17 cellular contexts compared by ENCODE assay signal in the genomic region with DNA sequence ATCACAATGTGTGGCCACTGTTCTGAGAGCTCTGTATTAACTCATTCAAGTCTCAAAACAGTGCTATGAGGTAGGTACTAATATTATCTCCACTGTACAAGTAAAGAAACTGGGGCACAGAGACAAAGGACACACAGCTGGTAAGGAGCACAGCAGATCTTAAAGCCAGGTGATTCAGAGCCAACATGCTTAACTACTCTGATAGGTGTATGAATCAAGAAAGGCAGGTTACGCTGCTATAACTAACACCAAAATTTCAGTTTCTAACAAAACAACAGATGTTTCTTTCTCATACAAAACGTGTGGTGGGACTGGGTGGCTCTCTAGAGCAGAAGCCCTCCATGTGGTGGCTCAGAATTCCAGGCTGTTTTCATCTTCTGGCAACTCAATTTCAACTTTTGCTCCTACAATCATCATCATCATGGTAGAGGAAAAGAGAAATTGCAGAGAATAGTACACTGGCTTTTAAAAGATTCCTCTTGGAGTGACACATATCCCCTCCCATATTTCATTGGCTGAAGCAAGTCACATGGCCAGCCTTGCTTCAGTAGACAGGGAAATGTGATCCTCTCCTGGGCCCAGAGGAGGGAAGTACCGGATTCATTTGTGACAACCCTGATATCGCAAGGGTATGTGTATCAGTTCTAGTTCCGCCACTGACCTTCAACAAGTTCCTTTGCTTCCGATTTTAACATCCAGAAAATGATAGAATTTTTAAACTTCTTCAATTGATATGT.
DNase-seq lines count a peak whose midpoint lies in the region; ATAC-seq and TF ChIP-seq lines count a peak whose summit lies in the region.
"Had no signal": no experiment of that assay in that cellular context is flagged by ENCODE, and none has a peak within 500 bp of the region (broad histone marks: within the 10 kb centered on the region; RNA-seq: fewer than 3 reads in every experiment).

No MANE protein-coding gene starts in this region.

- H3K27ac Mint-ChIP-seq in WTC11, result no peak overlapping the region
- H3K27ac Mint-ChIP-seq: nephron progenitor cell; stimulated activated naive CD8-positive, alpha-beta T cell treated with anti-CD3 and anti-CD28 coated beads, Interleukin-15, amount 100 ng/mL, for 72 hours had no signal

- POLR2A ChIA-PET in WTC11 (lab: Charles Lee), result no interaction called here

- no peak for TF ChIP-seq CTCF in WTC11 (IDR thresholded peaks at IDR 0.05)

- H3K36me3 Mint-ChIP-seq in WTC11, result no peaks in the 10 kb centered on the region

- no peaks in the 10 kb centered on the region for H3K4me1 Mint-ChIP-seq in WTC11
- H3K4me1 Mint-ChIP-seq: nephron progenitor cell; stimulated activated naive CD8-positive, alpha-beta T cell treated with anti-CD3 and anti-CD28 coated beads, Interleukin-15, amount 100 ng/mL, for 72 hours had no signal

- H3K27me3 Mint-ChIP-seq in WTC11 (ENCODE audit: low read depth), result no peaks in the 10 kb centered on the region
- H3K27me3 Mint-ChIP-seq: stimulated activated naive CD8-positive, alpha-beta T cell treated with anti-CD3 and anti-CD28 coated beads, Interleukin-15, amount 100 ng/mL, for 72 hours had no signal

- no peaks in the 10 kb centered on the region for H3K9me3 Mint-ChIP-seq in WTC11
- H3K9me3 Mint-ChIP-seq: nephron progenitor cell; stimulated activated naive CD8-positive, alpha-beta T cell treated with anti-CD3 and anti-CD28 coated beads, Interleukin-15, amount 100 ng/mL, for 72 hours had no signal

- CTCF ChIA-PET in WTC11 (lab: Charles Lee), result no interaction called here

- no peak overlapping the region for H3K4me3 Mint-ChIP-seq in WTC11
- H3K4me3 Mint-ChIP-seq: nephron progenitor cell; stimulated activated naive CD8-positive, alpha-beta T cell treated with anti-CD3 and anti-CD28 coated beads, Interleukin-15, amount 100 ng/mL, for 72 hours had no signal

- DNase-seq in WTC11 (ENCODE audit: low spot score) (no peak), NCI-H1930 (lab: John Stamatoyannopoulos, UW) (no peak), NCI-H2196 (lab: John Stamatoyannopoulos, UW; ENCODE audit: unreplicated experiment) (no peak), NCI-H2029 treated with DMSO at 0.1 percent for 48 hours (lab: John Stamatoyannopoulos, UW) (no peak)
- no peak for DNase-seq in stimulated activated CD4-positive, alpha-beta T cell treated with anti-CD3 and anti-CD28 coated beads, Interleukin-1b, Interleukin-23, amount 100 ng/mL, for 48 hours
- DNase-seq: activated CD4-positive, alpha-beta T cell treated with anti-CD3 and anti-CD28 coated beads, Interleukin-2, amount 50 U/mL, for 4 hours; BE2C; esophagus squamous epithelium; NCI-H1436 treated with DMSO at 0.1 percent for 48 hours; NCI-H524; nephron progenitor cell; sigmoid colon; stimulated activated naive CD8-positive, alpha-beta T cell treated with anti-CD3 and anti-CD28 coated beads, Interleukin-15, amount 100 ng/mL, for 72 hours; T-helper 9 cell had no signal

- peak; percentile 66 for ATAC-seq in GM18498 (IDR thresholded peaks at IDR 0.05; ENCODE audit: unreplicated experiment)
- peak; percentile 58 for ATAC-seq in GM21390 (IDR thresholded peaks at IDR 0.05; ENCODE audit: unreplicated experiment)
- ATAC-seq in HG03354 (IDR thresholded peaks at IDR 0.05; ENCODE audit: poor library complexity, severe bottlenecking, unreplicated experiment), result peak; percentile 80
- ATAC-seq in WTC11, result peak; percentile 77
- ATAC-seq: stimulated activated naive CD8-positive, alpha-beta T cell treated with anti-CD3 and anti-CD28 coated beads, Interleukin-15, amount 100 ng/mL, for 72 hours had no signal

TF ChIP-seq in WTC11, 78 proteins besides CTCF, POLR2A, EP300 and RAD21:
- TF ChIP-seq, protein P1, sequence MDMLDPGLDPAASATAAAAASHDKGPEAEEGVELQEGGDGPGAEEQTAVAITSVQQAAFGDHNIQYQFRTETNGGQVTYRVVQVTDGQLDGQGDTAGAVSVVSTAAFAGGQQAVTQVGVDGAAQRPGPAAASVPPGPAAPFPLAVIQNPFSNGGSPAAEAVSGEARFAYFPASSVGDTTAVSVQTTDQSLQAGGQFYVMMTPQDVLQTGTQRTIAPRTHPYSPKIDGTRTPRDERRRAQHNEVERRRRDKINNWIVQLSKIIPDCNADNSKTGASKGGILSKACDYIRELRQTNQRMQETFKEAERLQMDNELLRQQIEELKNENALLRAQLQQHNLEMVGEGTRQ (CRISPR knock-in tag; IDR thresholded peaks at IDR 0.05), result peak; percentile 80
- TF ChIP-seq NFYB (CRISPR knock-in tag; conservative IDR thresholded peaks at IDR 0.05; ENCODE audit: low read depth), result peak; percentile 62
- no peak for TF ChIP-seq CREM (CRISPR knock-in tag; IDR thresholded peaks at IDR 0.05)
- TF ChIP-seq, protein P2, sequence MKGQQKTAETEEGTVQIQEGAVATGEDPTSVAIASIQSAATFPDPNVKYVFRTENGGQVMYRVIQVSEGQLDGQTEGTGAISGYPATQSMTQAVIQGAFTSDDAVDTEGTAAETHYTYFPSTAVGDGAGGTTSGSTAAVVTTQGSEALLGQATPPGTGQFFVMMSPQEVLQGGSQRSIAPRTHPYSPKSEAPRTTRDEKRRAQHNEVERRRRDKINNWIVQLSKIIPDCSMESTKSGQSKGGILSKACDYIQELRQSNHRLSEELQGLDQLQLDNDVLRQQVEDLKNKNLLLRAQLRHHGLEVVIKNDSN (CRISPR knock-in tag; IDR thresholded peaks at IDR 0.05), result peak; percentile 55; the same call in 1 of the 2 replicates
- TF ChIP-seq MYBL2 (CRISPR knock-in tag; IDR thresholded peaks at IDR 0.05), result no peak
- no peak for TF ChIP-seq NFE2L1 (CRISPR knock-in tag; IDR thresholded peaks at IDR 0.05)
